ENCODE assay signal across 6 cellular contexts in genomic region chr12:79384551-79384950, GRCh38.
"Had no signal": no experiment of that assay in that cellular context is flagged by ENCODE, and none has a peak within 500 bp of the region (broad histone marks: within the 10 kb centered on the region; RNA-seq: fewer than 3 reads in every experiment).

No MANE protein-coding gene starts in this region.

- DNase-seq: GM23248, GOT3, H7, H9, HCEC 1CT, HFFc6 had no signal
